In genomic region chr1:148302586-148303364, GRCh38 we compare ENCODE assay signal across 8 cellular contexts.
DNase-seq lines count a peak whose midpoint lies in the region; ATAC-seq, FAIRE-seq and TF ChIP-seq lines count a peak whose summit lies in the region.
"Not testable (repeated sequence)": the region's sequence is repeated elsewhere in the genome, so short reads cannot be mapped to it uniquely, and the experiment has no call there.

No MANE protein-coding gene starts in this region.

- H2BK20ac ChIP-seq in H1 (ENCODE audit: low read length) = not testable (repeated sequence)

- H3K4me2 ChIP-seq in H1 (ENCODE audit: insufficient read depth in 1 of 2, low read depth in 2 of 2, low read length in 2 of 2) = peak overlapping the region; percentile 63 to 76

- H3K4ac ChIP-seq in H1 (replicated peaks; ENCODE audit: insufficient read length, low read depth, low read length) = not testable (repeated sequence)

- not testable (repeated sequence) for TF ChIP-seq RAD21 in H1 (IDR thresholded peaks at IDR 0.05 in 1 of 2, conservative IDR thresholded peaks at IDR 0.05 in 1 of 2; ENCODE audit: low read depth in 2 of 2, low read length in 2 of 2)

- POLR2A ChIA-PET in H1 (lab: Charles Lee; ENCODE audit: partially characterized antibody) = interaction anchor here (1.2 to 5.1 kb wide), 7 partner anchors 15 to 43 kb away, joined by 3 to 31 read pairs (median 6); no protein-coding TSS in a partner anchor

- not testable (repeated sequence) for H2AK5ac ChIP-seq in H1 (ENCODE audit: low read depth, low read length)

- not testable (repeated sequence) for H2AFZ ChIP-seq in H1 (ENCODE audit: low read length)

- CTCF ChIA-PET in H1 (lab: Charles Lee; ENCODE audit: partially characterized antibody) = interaction anchor here (0.6 to 1.1 kb wide), 3 partner anchors 12 to 47 kb away, joined by 3 read pairs; no protein-coding TSS in a partner anchor

- H3K27me3 ChIP-seq in SJSA1 (replicated peaks); H1 (replicated peaks in 1 of 4; ENCODE audit: control insufficient read depth in 3 of 4, extremely low read depth in 1 of 4, insufficient read depth in 3 of 4, low read length in 3 of 4): not testable (repeated sequence)
- peaks cover 3 to 47% of the 10 kb centered on the region in 2 donors for H3K27me3 ChIP-seq in left lung
- peaks cover 19% of the 10 kb centered on the region for H3K27me3 ChIP-seq in upper lobe of right lung

- H4K20me1 ChIP-seq in H1 (replicated peaks in 1 of 2; ENCODE audit: control insufficient read depth in 1 of 2, insufficient read depth in 2 of 2, low read length in 2 of 2) = not testable (repeated sequence)

- H3K23ac ChIP-seq in H1 (ENCODE audit: insufficient read length) = not testable (repeated sequence)

- TF ChIP-seq EP300 in H1 (IDR thresholded peaks at IDR 0.05; ENCODE audit: borderline replicate concordance in 1 of 2, low read depth in 2 of 2, low read length in 2 of 2) = not testable (repeated sequence)

- H2BK120ac ChIP-seq in H1 (replicated peaks; ENCODE audit: low read depth, low read length) = not testable (repeated sequence)

- not testable (repeated sequence) for H4K91ac ChIP-seq in H1 (replicated peaks; ENCODE audit: insufficient read length, low read length)

- not testable (repeated sequence) for H3K27ac ChIP-seq in SJSA1; H1 (ENCODE audit: low read depth, low read length); left lung
- peak overlapping the region in 1 of 21 experiments; percentile 33 for H3K27ac ChIP-seq in skin epidermis
- H3K27ac ChIP-seq in upper lobe of right lung = peak overlapping the region; percentile 42

- not testable (repeated sequence) for H3K14ac ChIP-seq in H1 (ENCODE audit: insufficient read length)

- intact Hi-C loops in left lung (cut with DNase I); upper lobe of right lung (cut with DNase I): not testable (repeated sequence)

- not testable (repeated sequence) for H3K36me3 ChIP-seq in SJSA1; H1 (ENCODE audit: control insufficient read depth in 2 of 4, insufficient read depth in 4 of 4, low read length in 3 of 4); left lung; upper lobe of right lung

- H2BK12ac ChIP-seq in H1 (ENCODE audit: low read depth, low read length) = not testable (repeated sequence)

- DNase-seq in SJSA1 (ENCODE audit: low read depth in 1 of 2, low spot score in 2 of 2); upper lobe of right lung: not testable (repeated sequence)
- DNase-seq in activated T-cell treated with anti-CD3 and anti-CD28 coated beads, Interleukin-2, amount 50 U/mL, for 48 hours = peak; percentile 91 to 93
- peak in 1 of 2 experiments; percentile 90 for DNase-seq in H1 (ENCODE audit: low read depth in 1 of 2, low spot score in 2 of 2)
- peak in 1 of 2 donors; percentile 60 for DNase-seq in left lung

- H3K9ac ChIP-seq in H1 (replicated peaks in 1 of 4; ENCODE audit: extremely low read depth in 1 of 4, low read depth in 3 of 4, low read length in 3 of 4) = peak overlapping the region in 2 of 4 experiments; percentile 40 to 60; a peak in 3 of 7 replicates

- H3K79me1 ChIP-seq in H1 (ENCODE audit: low read depth, low read length) = not testable (repeated sequence)

- not testable (repeated sequence) for H3K18ac ChIP-seq in H1 (ENCODE audit: extremely low read depth, low read length)

- not testable (repeated sequence) for H2BK5ac ChIP-seq in H1 (ENCODE audit: low read depth, low read length)

- H4K8ac ChIP-seq in H1 (ENCODE audit: extremely low read depth, insufficient read depth, low read length) = not testable (repeated sequence)

- H3K56ac ChIP-seq in H1 (replicated peaks; ENCODE audit: insufficient read length, low read depth, low read length) = not testable (repeated sequence)

- H3K4me3 ChIP-seq in SJSA1 (peak overlapping the region; percentile 30), H1 (ENCODE audit: extremely low read depth in 1 of 4, insufficient read depth in 2 of 4, low read depth in 3 of 4, low read length in 4 of 4) (peak overlapping the region; percentile 47 to 79 (median 65)), left lung (peak overlapping the region in 1 of 2 donors; percentile 27), skin epidermis (peak overlapping the region; percentile 4 to 36 (median 22)), upper lobe of right lung (peak overlapping the region; percentile 42)

- not testable (repeated sequence) for TF ChIP-seq CTCF in H1 (IDR thresholded peaks at IDR 0.05; ENCODE audit: control extremely low read depth in 1 of 3, insufficient read depth in 1 of 3, low read depth in 1 of 3, low read length in 3 of 3); left lung (IDR thresholded peaks at IDR 0.05); upper lobe of right lung (IDR thresholded peaks at IDR 0.05)

- peak; percentile 74 for ATAC-seq in GM18907 (IDR thresholded peaks at IDR 0.05; ENCODE audit: unreplicated experiment)
- peak; percentile 86 for ATAC-seq in HG02885 (IDR thresholded peaks at IDR 0.05; ENCODE audit: poor library complexity, unreplicated experiment)
- peak; percentile 84 for ATAC-seq in left lung
- ATAC-seq in upper lobe of right lung = peak; percentile 89

- not testable (repeated sequence) for H3K79me2 ChIP-seq in H1 (ENCODE audit: control insufficient read depth in 1 of 2, insufficient read depth in 2 of 2, low read length in 2 of 2)

- H2BK15ac ChIP-seq in H1 (ENCODE audit: low read length) = not testable (repeated sequence)

- peak; percentile 92 for FAIRE-seq in H1 (lab: Jason Lieb, UNC)

- not testable (repeated sequence) for TF ChIP-seq POLR2A in H1 (IDR thresholded peaks at IDR 0.05; ENCODE audit: control extremely low read depth in 1 of 2, low read depth in 2 of 2, low read length in 2 of 2)

- not testable (repeated sequence) for H3K23me2 ChIP-seq in H1 (ENCODE audit: low read depth, low read length)

- H4K5ac ChIP-seq in H1 (ENCODE audit: insufficient read length, low read depth, low read length) = not testable (repeated sequence)

- WGBS in H1 (ENCODE audit: extremely low coverage in 1 of 2, insufficient coverage in 1 of 2, insufficient read length in 1 of 2, insufficient replicate concordance in 2 of 2, low coverage in 1 of 2, low lambda C conversion rate in 2 of 2, missing lambda C conversion rate in 1 of 2), 2 experiments = 0% methylated on average over 5 of the region's 52 CpGs; no CpG with 5 or more reads in 1 of the 2 experiments

- not testable (repeated sequence) for H3K4me1 ChIP-seq in SJSA1 (replicated peaks); H1 (replicated peaks in 1 of 4; ENCODE audit: control insufficient read depth in 3 of 4, insufficient read depth in 4 of 4, low read length in 3 of 4); upper lobe of right lung
- peaks cover 0 to 13% of the 10 kb centered on the region in 2 donors for H3K4me1 ChIP-seq in left lung

- not testable (repeated sequence) for H3K9me3 ChIP-seq in SJSA1 (replicated peaks); H1 (ENCODE audit: insufficient read depth in 2 of 2, low read depth in 1 of 2, low read length in 1 of 2); left lung; upper lobe of right lung

TF ChIP-seq in H1, 55 proteins besides CTCF, POLR2A, EP300 and RAD21:
- TF ChIP-seq TBP (IDR thresholded peaks at IDR 0.05; ENCODE audit: low read depth, low read length) = peak; percentile 82
